Comparison of ENCODE assay signal across 22 cellular contexts in genomic region chr11:2662430-2663299, GRCh38.
"Had no signal": no experiment of that assay in that cellular context is flagged by ENCODE, and none has a peak within 500 bp of the region (broad histone marks: within the 10 kb centered on the region; RNA-seq: fewer than 3 reads in every experiment).

No MANE protein-coding gene starts in this region.

- H3K36me3 ChIP-seq: colonic mucosa, suprapubic skin had no signal

- H3K4me1 ChIP-seq: body of pancreas, colonic mucosa, foreskin keratinocyte, pancreas, suprapubic skin had no signal

- FAIRE-seq: endothelial cell of umbilical vein, pancreas had no signal

- H3K9me3 ChIP-seq: colonic mucosa, pancreas had no signal

- H3K4me3 ChIP-seq: body of pancreas, colonic mucosa, pancreas, suprapubic skin had no signal

- H3K27me3 ChIP-seq: body of pancreas, colonic mucosa, pancreas, suprapubic skin had no signal

- ATAC-seq: activated CD4-positive, CD25-positive, alpha-beta regulatory T cell treated with anti-CD3 and anti-CD28 coated beads, Interleukin-2, amount 50 U/mL, for 24 hours; body of pancreas; foreskin keratinocyte; pancreas; stimulated activated naive CD8-positive, alpha-beta T cell treated with anti-CD3 and anti-CD28 coated beads, Interleukin-15, Interleukin-2, amounts not matched to agents 100 U/mL and 50 U/mL, for 24 hours; T-cell had no signal

- H3K27ac ChIP-seq: body of pancreas, colonic mucosa, foreskin keratinocyte, pancreas, suprapubic skin had no signal

- DNase-seq: activated CD4-positive, alpha-beta T cell treated with anti-CD3 and anti-CD28 coated beads, Interleukin-2, amount 50 U/mL, for 48 hours; activated CD8-positive, alpha-beta memory T cell treated with anti-CD3 and anti-CD28 coated beads, Interleukin-2, amount 50 U/mL, for 4 hours; activated effector memory CD4-positive, alpha-beta T cell treated with anti-CD3 and anti-CD28 coated beads, Interleukin-2, amount 50 U/mL, for 16 hours; amygdala; body of pancreas; caudate nucleus; colonic mucosa; effector CD4-positive, alpha-beta T cell; foreskin keratinocyte; glutamatergic neuron; hypothalamus; nephron progenitor cell; stimulated activated CD4-positive, alpha-beta T cell treated with anti-CD3 and anti-CD28 coated beads, Interleukin-15, amount 100 ng/mL, for 24 hours; stimulated activated CD4-positive, alpha-beta T cell treated with anti-CD3 and anti-CD28 coated beads, Interleukin-4, amount 100 ng/mL, for 1 hour; stimulated activated naive CD8-positive, alpha-beta T cell treated with anti-CD3 and anti-CD28 coated beads, Interleukin-15, Interleukin-2, amounts not matched to agents 100 U/mL and 50 U/mL, for 24 hours; T-cell; T1000; trophoblast cell had no signal
